Comparison of ENCODE assay signal across 10 cellular contexts in genomic region chr4:69831646-69832325, GRCh38. TPM values are rescaled to one million over a fixed set of nuclear protein-coding genes. Genes with fewer than 3 reads are reported as not detected.
DNase-seq lines count a peak whose midpoint lies in the region; ATAC-seq, FAIRE-seq and TF ChIP-seq lines count a peak whose summit lies in the region.
"Had no signal": no experiment of that assay in that cellular context is flagged by ENCODE, and none has a peak within 500 bp of the region (broad histone marks: within the 10 kb centered on the region; RNA-seq: fewer than 3 reads in every experiment).

No MANE protein-coding gene starts in this region.

- H3K9ac ChIP-seq in colonic mucosa (ENCODE audit: low read depth in 2 of 2, low read length in 2 of 2): peak overlapping the region; percentile 17 to 83

- H3K27ac ChIP-seq in colonic mucosa (peak overlapping the region; percentile 87), small intestine (ENCODE audit: low read depth in 1 of 2, low read length in 1 of 2) (peak overlapping the region; percentile 27 to 79)
- H3K27ac ChIP-seq: adrenal gland had no signal

- H3K4me3 ChIP-seq in colonic mucosa (peak overlapping the region; percentile 16), small intestine (ENCODE audit: low read depth in 1 of 2, low read length in 2 of 2) (peak overlapping the region in 1 of 2 donors; percentile 52)
- H3K4me3 ChIP-seq: adrenal gland had no signal

- H3K4me1 ChIP-seq in colonic mucosa (peaks cover 5% of the 10 kb centered on the region), small intestine (ENCODE audit: control insufficient read depth in 2 of 2, insufficient read depth in 1 of 2, low read depth in 1 of 2, low read length in 1 of 2) (no peaks in the 10 kb centered on the region)
- H3K4me1 ChIP-seq: adrenal gland had no signal

- TF ChIP-seq CTCF in GM20000 (IDR thresholded peaks at IDR 0.05; ENCODE audit: extremely low read depth, missing control alignments): no peak
- TF ChIP-seq CTCF in colonic mucosa (IDR thresholded peaks at IDR 0.05): no peak

- H3K9me3 ChIP-seq in colonic mucosa: no peaks in the 10 kb centered on the region
- no peaks in the 10 kb centered on the region for H3K9me3 ChIP-seq in small intestine (ENCODE audit: control insufficient read depth, low read depth)
- H3K9me3 ChIP-seq: adrenal gland had no signal

- H3K36me3 ChIP-seq in colonic mucosa (no peaks in the 10 kb centered on the region), small intestine (ENCODE audit: control insufficient read depth in 2 of 2, insufficient read depth in 2 of 2, low read length in 2 of 2) (no peaks in the 10 kb centered on the region)
- H3K36me3 ChIP-seq: adrenal gland had no signal

- WGBS in small intestine, 3 donors: 16 to 51% (median 24%) methylated on average over 16 of the region's 16 CpGs

- intact Hi-C loops in colonic mucosa (cut with DNase I): no loop called here

- H3K27me3 ChIP-seq in colonic mucosa: no peaks in the 10 kb centered on the region
- no peaks in the 10 kb centered on the region for H3K27me3 ChIP-seq in small intestine (ENCODE audit: control insufficient read depth in 2 of 2, insufficient read depth in 2 of 2, low read length in 2 of 2)
- H3K27me3 ChIP-seq: adrenal gland had no signal

- peak; percentile 98 for ATAC-seq in HG03565 (IDR thresholded peaks at IDR 0.05; ENCODE audit: unreplicated experiment)
- ATAC-seq: HCT116 had no signal

- peak; percentile 88 for DNase-seq in GDM1 (lab: John Stamatoyannopoulos, UW)
- DNase-seq in GM20000 (ENCODE audit: low spot score): peak; percentile 32
- peak; percentile 43 for DNase-seq in colonic mucosa
- DNase-seq in small intestine: peak; percentile 73
- no peak for DNase-seq in cortex of kidney (lab: John Stamatoyannopoulos, UW)
- DNase-seq in GM19240 (ENCODE audit: insufficient read length, low spot score): no peak
- no peak for DNase-seq in RKO (ENCODE audit: low spot score)

- no peak for FAIRE-seq in small intestine (lab: Jason Lieb, UNC)

RNA-seq across cellular contexts. Expression of gene SULT1E1, which starts 28.2 kb away (rescaled TPM):
- total RNA-seq in colonic mucosa: under 1 TPM in 1 of 2 donors, not detected in 1; 0.19 TPM
- polyA plus RNA-seq in small intestine: 10 to 100 TPM; 13.2 to 28.0 (median 14.8) TPM

Comparison
In these comparisons a context has a peak if more than half of its experiments do, and no peak if none do; other contexts are left out.
1. DNase-seq: peak in GDM1 (single experiment), GM20000 (single experiment), colonic mucosa (single experiment) and small intestine (single experiment); none in cortex of kidney (single experiment), GM19240 (single experiment) and RKO (single experiment).